8 cellular contexts compared by ENCODE assay signal in genomic region chr3:183116051-183116614, GRCh38. TPM values are rescaled to one million over a fixed set of nuclear protein-coding genes. Genes with fewer than 3 reads are reported as not detected.
DNase-seq lines count a peak whose midpoint lies in the region; ATAC-seq and TF ChIP-seq lines count a peak whose summit lies in the region.

No MANE protein-coding gene starts in this region.

- peaks cover 14% of the 10 kb centered on the region for H3K4me1 Mint-ChIP-seq in chondrocyte (ENCODE audit: low read depth)
- peaks cover 19 to 38% (median 27%) of the 10 kb centered on the region in 3 donors for H3K4me1 Mint-ChIP-seq in naive B cell
- H3K4me1 Mint-ChIP-seq in stimulated activated naive CD8-positive, alpha-beta T cell treated with anti-CD3 and anti-CD28 coated beads, Interleukin-15, amount 100 ng/mL, for 72 hours, result peaks cover 15% of the 10 kb centered on the region

- H3K27me3 Mint-ChIP-seq in chondrocyte (ENCODE audit: low read depth) (peaks cover 26% of the 10 kb centered on the region), naive B cell (peaks cover 16 to 23% (median 20%) of the 10 kb centered on the region in 3 donors)
- H3K27me3 Mint-ChIP-seq in stimulated activated naive CD8-positive, alpha-beta T cell treated with anti-CD3 and anti-CD28 coated beads, Interleukin-15, amount 100 ng/mL, for 72 hours, result peaks cover 37% of the 10 kb centered on the region

- no peak for TF ChIP-seq CTCF in chondrocyte (IDR thresholded peaks at IDR 0.05)

- ATAC-seq in GM18498 (IDR thresholded peaks at IDR 0.05; ENCODE audit: unreplicated experiment) (peak; percentile 93), HG02840 (IDR thresholded peaks at IDR 0.05; ENCODE audit: low FRiP score, unreplicated experiment) (peak; percentile 74), naive B cell (ENCODE audit: low read depth in 2 of 2) (peak; percentile 89 to 90)
- ATAC-seq in stimulated activated naive CD8-positive, alpha-beta T cell treated with anti-CD3 and anti-CD28 coated beads, Interleukin-15, amount 100 ng/mL, for 72 hours, result peak; percentile 93

- H3K27ac Mint-ChIP-seq in chondrocyte (ENCODE audit: unreplicated experiment), result no peak overlapping the region
- peak overlapping the region; percentile 57 to 94 (median 74) for H3K27ac Mint-ChIP-seq in naive B cell
- H3K27ac Mint-ChIP-seq in stimulated activated naive CD8-positive, alpha-beta T cell treated with anti-CD3 and anti-CD28 coated beads, Interleukin-15, amount 100 ng/mL, for 72 hours, result no peak overlapping the region

- H3K36me3 Mint-ChIP-seq in chondrocyte (ENCODE audit: low read depth) (peaks cover 1% of the 10 kb centered on the region), naive B cell (no peaks in the 10 kb centered on the region)

- DNase-seq in NCI-H1694 treated with DMSO at 0.1 percent for 48 hours (lab: John Stamatoyannopoulos, UW) (peak; percentile 91), chondrocyte (ENCODE audit: low spot score) (no peak), naive B cell (peak; percentile 86), HPDE6-E6E7 (ENCODE audit: extremely low spot score) (no peak)
- DNase-seq in activated CD4-positive, CD25-positive, alpha-beta regulatory T cell treated with anti-CD3 and anti-CD28 coated beads, Interleukin-2, amount 50 U/mL, for 16 hours (ENCODE audit: low read depth, low spot score), result peak; percentile 17
- peak; percentile 61 to 68 for DNase-seq in stimulated activated naive CD8-positive, alpha-beta T cell treated with anti-CD3 and anti-CD28 coated beads, Interleukin-15, amount 100 ng/mL, for 72 hours

- H3K9me3 Mint-ChIP-seq in chondrocyte (ENCODE audit: low read depth) (peaks cover 7% of the 10 kb centered on the region), naive B cell (peaks cover 0 to 7% (median 2%) of the 10 kb centered on the region in 7 donors)
- no peaks in the 10 kb centered on the region for H3K9me3 Mint-ChIP-seq in stimulated activated naive CD8-positive, alpha-beta T cell treated with anti-CD3 and anti-CD28 coated beads, Interleukin-15, amount 100 ng/mL, for 72 hours

- peak overlapping the region; percentile 56 for H3K4me3 Mint-ChIP-seq in chondrocyte (ENCODE audit: unreplicated experiment)
- peak overlapping the region; percentile 74 to 89 (median 80) for H3K4me3 Mint-ChIP-seq in naive B cell
- peak overlapping the region; percentile 88 to 92 for H3K4me3 Mint-ChIP-seq in stimulated activated naive CD8-positive, alpha-beta T cell treated with anti-CD3 and anti-CD28 coated beads, Interleukin-15, amount 100 ng/mL, for 72 hours

RNA-seq across cellular contexts. Expression of gene MCCC1, which starts 16.8 kb away (rescaled TPM):
- 17.8 to 24.1 TPM (median 23.3 TPM) in 3 replicates for total RNA-seq in chondrocyte
- 10 to 100 TPM; 26.9 to 37.7 (median 34.2) TPM for polyA plus RNA-seq in naive B cell (ENCODE audit: low read depth in 6 of 6)

RNA-seq across cellular contexts. Expression of gene LAMP3, which starts 46.4 kb away (rescaled TPM):
- 9.5 to 19.1 TPM (median 9.9 TPM) in 3 replicates for total RNA-seq in chondrocyte
- 1 to 10 TPM in 1 of 6 donors, under 1 TPM in 4, not detected in 1; 0.17 to 1.8 (median 0.80) TPM for polyA plus RNA-seq in naive B cell (ENCODE audit: low read depth in 6 of 6)

Comparison
In these comparisons a context has a peak if more than half of its experiments do, and no peak if none do; other contexts are left out.
1. DNase-seq: peak in NCI-H1694 treated with DMSO at 0.1 percent for 48 hours (single experiment), activated CD4-positive, CD25-positive, alpha-beta regulatory T cell treated with anti-CD3 and anti-CD28 coated beads, Interleukin-2, amount 50 U/mL, for 16 hours (single experiment), naive B cell (single experiment) and stimulated activated naive CD8-positive, alpha-beta T cell treated with anti-CD3 and anti-CD28 coated beads, Interleukin-15, amount 100 ng/mL, for 72 hours (2 of 2); none in chondrocyte (single experiment) and HPDE6-E6E7 (single experiment).
2. H3K27ac Mint-ChIP-seq: peak in naive B cell (6 of 6); none in chondrocyte (single experiment) and stimulated activated naive CD8-positive, alpha-beta T cell treated with anti-CD3 and anti-CD28 coated beads, Interleukin-15, amount 100 ng/mL, for 72 hours (0 of 2).
3. Peak in every context shown above with its lines, with median percentiles within 50 percentile points of each other: ATAC-seq and H3K4me3 Mint-ChIP-seq.